In genomic region chr6:45987866-45988265, GRCh38 we compare ENCODE assay signal across 17 cellular contexts. TPM values are rescaled to one million over a fixed set of nuclear protein-coding genes. Genes with fewer than 3 reads are reported as not detected.
DNase-seq lines count a peak whose midpoint lies in the region; ATAC-seq and TF ChIP-seq lines count a peak whose summit lies in the region.
"Had no signal": no experiment of that assay in that cellular context is flagged by ENCODE, and none has a peak within 500 bp of the region (broad histone marks: within the 10 kb centered on the region; RNA-seq: fewer than 3 reads in every experiment).

No MANE protein-coding gene starts in this region.

- H3K27me3 Mint-ChIP-seq in type B pancreatic cell (no peaks in the 10 kb centered on the region), chondrocyte (ENCODE audit: low read depth) (peaks cover 4% of the 10 kb centered on the region)

- H3K36me3 Mint-ChIP-seq in type B pancreatic cell = no peaks in the 10 kb centered on the region
- peaks cover under 1% of the 10 kb centered on the region for H3K36me3 Mint-ChIP-seq in chondrocyte (ENCODE audit: low read depth)
- H3K36me3 Mint-ChIP-seq: CD8-positive, alpha-beta T cell had no signal

- H3K9me3 ChIP-seq in right atrium auricular region (no peaks in the 10 kb centered on the region), right cardiac atrium (ENCODE audit: control insufficient read depth, low read length) (no peaks in the 10 kb centered on the region), parathyroid adenoma (ENCODE audit: control insufficient read depth, low read length) (no peaks in the 10 kb centered on the region), ascending aorta (no peaks in the 10 kb centered on the region)
- H3K9me3 ChIP-seq: A549; BLaER1 treated with 17β-estradiol and CSF1 and Interleukin-3, amounts not matched to agents 10 nM and 100 nM; Peyer's patch; SK-N-SH had no signal

- TF ChIP-seq CTCF in right atrium auricular region (IDR thresholded peaks at IDR 0.05) = no peak
- no peak for TF ChIP-seq CTCF in parathyroid adenoma (IDR thresholded peaks at IDR 0.05)
- no peak for TF ChIP-seq CTCF in type B pancreatic cell (conservative IDR thresholded peaks at IDR 0.05)
- no peak for TF ChIP-seq CTCF in ascending aorta (IDR thresholded peaks at IDR 0.05)
- TF ChIP-seq CTCF in chondrocyte (IDR thresholded peaks at IDR 0.05) = no peak

- H3K4me2 ChIP-seq in parathyroid adenoma (ENCODE audit: low read length) = no peak overlapping the region
- H3K4me2 ChIP-seq: A549; BLaER1 treated with 17β-estradiol and CSF1 and Interleukin-3, amounts not matched to agents 10 nM and 100 nM; SK-N-SH had no signal

- H3K4me3 ChIP-seq in right atrium auricular region = no peak overlapping the region
- no peak overlapping the region for H3K4me3 ChIP-seq in right cardiac atrium (ENCODE audit: low read length)
- no peak overlapping the region for H3K4me3 ChIP-seq in parathyroid adenoma (ENCODE audit: low read depth, low read length)
- no peak overlapping the region for H3K4me3 ChIP-seq in ascending aorta
- H3K4me3 ChIP-seq: A549; BLaER1 treated with 17β-estradiol and CSF1 and Interleukin-3, amounts not matched to agents 10 nM and 100 nM; Peyer's patch had no signal

- H3K4me1 ChIP-seq in right atrium auricular region (peaks cover 0 to 69% of the 10 kb centered on the region in 2 donors), right cardiac atrium (ENCODE audit: control insufficient read depth, insufficient read depth, low read length) (peaks cover 3% of the 10 kb centered on the region), parathyroid adenoma (peaks cover 5% of the 10 kb centered on the region), ascending aorta (no peaks in the 10 kb centered on the region)
- H3K4me1 ChIP-seq: A549 had no signal

- H3K9me3 Mint-ChIP-seq in type B pancreatic cell (peaks cover 6% of the 10 kb centered on the region), chondrocyte (ENCODE audit: low read depth) (no peaks in the 10 kb centered on the region)
- H3K9me3 Mint-ChIP-seq: CD8-positive, alpha-beta T cell had no signal

- H3K9ac ChIP-seq in parathyroid adenoma = no peak overlapping the region
- H3K9ac ChIP-seq: BLaER1 treated with 17β-estradiol and CSF1 and Interleukin-3, amounts not matched to agents 10 nM and 100 nM; SK-N-SH had no signal

- H3K4me1 Mint-ChIP-seq in type B pancreatic cell (ENCODE audit: unreplicated experiment) (peaks cover 9% of the 10 kb centered on the region), chondrocyte (ENCODE audit: low read depth) (peaks cover 8% of the 10 kb centered on the region)

- H3K79me2 ChIP-seq in parathyroid adenoma = no peaks in the 10 kb centered on the region

- peak overlapping the region; percentile 65 for H2AFZ ChIP-seq in parathyroid adenoma

- DNase-seq in right atrium auricular region (ENCODE audit: low spot score) = no peak
- no peak for DNase-seq in Right ventricle myocardium superior
- no peak for DNase-seq in right cardiac atrium
- no peak for DNase-seq in type B pancreatic cell (ENCODE audit: extremely low spot score, unreplicated experiment)
- no peak for DNase-seq in ascending aorta (ENCODE audit: low spot score in 2 of 2)
- no peak for DNase-seq in chondrocyte (ENCODE audit: low spot score)
- DNase-seq: CD8-positive, alpha-beta T cell; NCI-H1092 treated with DMSO at 0.1 percent for 48 hours; NCI-H2081; NCI-H446 treated with DMSO at 0.1 percent for 48 hours; Peyer's patch; SK-N-SH had no signal

- H3K27me3 ChIP-seq in right atrium auricular region = no peaks in the 10 kb centered on the region
- no peaks in the 10 kb centered on the region for H3K27me3 ChIP-seq in right cardiac atrium (ENCODE audit: control insufficient read depth, insufficient read depth)
- no peaks in the 10 kb centered on the region for H3K27me3 ChIP-seq in parathyroid adenoma (ENCODE audit: control insufficient read depth, insufficient read depth, low read length)
- no peaks in the 10 kb centered on the region for H3K27me3 ChIP-seq in ascending aorta
- H3K27me3 ChIP-seq: BLaER1 treated with 17β-estradiol and CSF1 and Interleukin-3, amounts not matched to agents 10 nM and 100 nM; Peyer's patch had no signal

- H3K27ac Mint-ChIP-seq in type B pancreatic cell (peak overlapping the region; percentile 27), chondrocyte (ENCODE audit: unreplicated experiment) (no peak overlapping the region)
- H3K27ac Mint-ChIP-seq: CD8-positive, alpha-beta T cell had no signal

- peak overlapping the region; percentile 75 to 89 for H3K27ac ChIP-seq in right atrium auricular region
- H3K27ac ChIP-seq in right cardiac atrium (ENCODE audit: low read length) = peak overlapping the region; percentile 67
- no peak overlapping the region for H3K27ac ChIP-seq in parathyroid adenoma
- no peak overlapping the region for H3K27ac ChIP-seq in ascending aorta
- H3K27ac ChIP-seq: A549; BLaER1 treated with 17β-estradiol and CSF1 and Interleukin-3, amounts not matched to agents 10 nM and 100 nM had no signal

- 74% methylated on average over 1 of the region's 1 CpG for WGBS in right cardiac atrium

- ATAC-seq in Right ventricle myocardium superior (ENCODE audit: poor library complexity) = no peak
- no peak for ATAC-seq in right cardiac atrium
- ATAC-seq in HG03354 (IDR thresholded peaks at IDR 0.05; ENCODE audit: poor library complexity, severe bottlenecking, unreplicated experiment) = no peak
- ATAC-seq: A549; CD8-positive, alpha-beta T cell had no signal

- H3K4me3 Mint-ChIP-seq in type B pancreatic cell = peak overlapping the region; percentile 52
- no peak overlapping the region for H3K4me3 Mint-ChIP-seq in chondrocyte (ENCODE audit: unreplicated experiment)
- H3K4me3 Mint-ChIP-seq: CD8-positive, alpha-beta T cell had no signal

- intact Hi-C loops in Right ventricle myocardium superior (cut with DNase I) = no loop called here
- intact Hi-C loops in right cardiac atrium (cut with DNase I) = no loop called here
- intact Hi-C loops in ascending aorta (cut with DNase I) = no loop called here

- no peaks in the 10 kb centered on the region for H3K36me3 ChIP-seq in right atrium auricular region
- no peaks in the 10 kb centered on the region for H3K36me3 ChIP-seq in parathyroid adenoma (ENCODE audit: control insufficient read depth, insufficient read depth, low read length)
- no peaks in the 10 kb centered on the region for H3K36me3 ChIP-seq in ascending aorta
- H3K36me3 ChIP-seq: BLaER1 treated with 17β-estradiol and CSF1 and Interleukin-3, amounts not matched to agents 10 nM and 100 nM; Peyer's patch had no signal

RNA-seq across cellular contexts. Expression of gene CLIC5, which starts 27.8 kb away (rescaled TPM):
- total RNA-seq in right atrium auricular region (100 to 1,000 TPM in 1 of 2 donors, 10 to 100 TPM in 1; 99.8 to 114 TPM), Right ventricle myocardium superior (279 TPM), right cardiac atrium (100 to 1,000 TPM; 115 to 150 (median 124) TPM), type B pancreatic cell (ENCODE audit: low replicate concordance) (31.3 and 75.8 TPM in 2 replicates), ascending aorta (7.6 TPM), chondrocyte (not detected in 3 replicates)
- polyA plus RNA-seq in right cardiac atrium = 60.5 TPM
- total RNA-seq: LHCN-M2 had no signal
- polyA plus RNA-seq: A549 had no signal

Comparison
In these comparisons a context has a peak if more than half of its experiments do, and no peak if none do; other contexts are left out.
1. H3K27ac ChIP-seq: peak in right atrium auricular region (2 of 2) and right cardiac atrium (single experiment); none in parathyroid adenoma (single experiment) and ascending aorta (0 of 2).